9 cellular contexts compared by ENCODE assay signal in genomic region chr10:11683529-11684320, GRCh38. TPM values are rescaled to one million over a fixed set of nuclear protein-coding genes. Genes with fewer than 3 reads are reported as not detected.
DNase-seq lines count a peak whose midpoint lies in the region; ATAC-seq lines count a peak whose summit lies in the region.
"Had no signal": no experiment of that assay in that cellular context is flagged by ENCODE, and none has a peak within 500 bp of the region (broad histone marks: within the 10 kb centered on the region; RNA-seq: fewer than 3 reads in every experiment).

No MANE protein-coding gene starts in this region.

- peak overlapping the region; percentile 49 for H3K4me3 ChIP-seq in naive thymus-derived CD4-positive, alpha-beta T cell (ENCODE audit: low read length)

- intact Hi-C loops in naive thymus-derived CD4-positive, alpha-beta T cell (cut with micrococcal nuclease): loop anchor here (1.0 to 10.0 kb wide), 8 partner anchors 10 to 761 kb away; partner anchors contain the start of genes DHTKD1 (in 1 of the 2), UPF2 (in 1 of the 2) and USP6NL (in 1 of the 2)

- POLR2A ChIA-PET in activated CD8-positive, alpha-beta T cell treated with anti-CD3 and anti-CD28 coated beads, Interleukin-2, amount 10 ng/mL, durations not matched to agents 7 days and 5 days (lab: Charles Lee): interaction anchor here (0.6 to 1.0 kb wide), 3 partner anchors 27 to 1124 kb away, joined by 3 to 4 read pairs (median 4); no protein-coding TSS in a partner anchor
- POLR2A ChIA-PET in naive thymus-derived CD4-positive, alpha-beta T cell (lab: Charles Lee): interaction anchor here (0.6 to 0.7 kb wide), 2 partner anchors 13 to 512 kb away, joined by 3 to 4 read pairs; partner anchors contain the start of gene NUDT5

- peak overlapping the region; percentile 78 for H3K27ac ChIP-seq in naive thymus-derived CD4-positive, alpha-beta T cell (ENCODE audit: low read depth, low read length)

- no peaks in the 10 kb centered on the region for H3K36me3 ChIP-seq in naive thymus-derived CD4-positive, alpha-beta T cell (ENCODE audit: control insufficient read depth in 2 of 3, insufficient read depth in 3 of 3, low read length in 3 of 3)

- DNase-seq in COR-L47 (lab: John Stamatoyannopoulos, UW) (peak; percentile 35), ACHN (no peak)
- DNase-seq in activated CD8-positive, alpha-beta T cell treated with anti-CD3 and anti-CD28 coated beads, Interleukin-2, amount 10 ng/mL, durations not matched to agents 7 days and 5 days: no peak
- DNase-seq in naive thymus-derived CD4-positive, alpha-beta T cell: no peak
- DNase-seq: NCI-H1092, Right ventricle myocardium superior had no signal

- H3K9me3 Mint-ChIP-seq in activated CD8-positive, alpha-beta T cell treated with anti-CD3 and anti-CD28 coated beads, Interleukin-2, amount 10 ng/mL, durations not matched to agents 7 days and 5 days (ENCODE audit: insufficient read depth): no peaks in the 10 kb centered on the region
- no peaks in the 10 kb centered on the region for H3K9me3 Mint-ChIP-seq in naive thymus-derived CD4-positive, alpha-beta T cell

- H3K4me1 Mint-ChIP-seq in activated CD8-positive, alpha-beta T cell treated with anti-CD3 and anti-CD28 coated beads, Interleukin-2, amount 10 ng/mL, durations not matched to agents 7 days and 5 days (ENCODE audit: low read depth): peaks cover 38% of the 10 kb centered on the region
- peaks cover 25 to 79% (median 73%) of the 10 kb centered on the region in 7 donors for H3K4me1 Mint-ChIP-seq in naive thymus-derived CD4-positive, alpha-beta T cell

- CTCF ChIA-PET in activated CD8-positive, alpha-beta T cell treated with anti-CD3 and anti-CD28 coated beads, Interleukin-2, amount 10 ng/mL, durations not matched to agents 7 days and 5 days (lab: Charles Lee): interaction anchor here (1.2 kb wide), 1 partner anchor 41 kb away, joined by 4 read pairs; no protein-coding TSS in a partner anchor
- CTCF ChIA-PET in naive thymus-derived CD4-positive, alpha-beta T cell (lab: Charles Lee): no interaction called here

- no peaks in the 10 kb centered on the region for H3K9me3 ChIP-seq in naive thymus-derived CD4-positive, alpha-beta T cell (ENCODE audit: control insufficient read depth in 2 of 3, low read length in 3 of 3)

- peak overlapping the region; percentile 82 for H3K4me3 Mint-ChIP-seq in activated CD8-positive, alpha-beta T cell treated with anti-CD3 and anti-CD28 coated beads, Interleukin-2, amount 10 ng/mL, durations not matched to agents 7 days and 5 days
- peak overlapping the region; percentile 82 to 91 (median 89) for H3K4me3 Mint-ChIP-seq in naive thymus-derived CD4-positive, alpha-beta T cell

- peaks cover 4% of the 10 kb centered on the region for H3K36me3 Mint-ChIP-seq in activated CD8-positive, alpha-beta T cell treated with anti-CD3 and anti-CD28 coated beads, Interleukin-2, amount 10 ng/mL, durations not matched to agents 7 days and 5 days (ENCODE audit: low read depth)
- H3K36me3 Mint-ChIP-seq in naive thymus-derived CD4-positive, alpha-beta T cell: no peaks in the 10 kb centered on the region

- H3K27me3 ChIP-seq in naive thymus-derived CD4-positive, alpha-beta T cell (ENCODE audit: control insufficient read depth in 2 of 2, insufficient read depth in 2 of 2, low read length in 2 of 2): no peaks in the 10 kb centered on the region

- in situ Hi-C loops in ACHN (cut with HindIII; ENCODE audit: low pct_ligation_motif_present, low pct_unique_long_range_greater_than_20kb, low sequenced_read_pairs): no loop called here

- ATAC-seq in GM19023 (IDR thresholded peaks at IDR 0.05; ENCODE audit: unreplicated experiment) (peak; percentile 1), HG03135 (IDR thresholded peaks at IDR 0.05; ENCODE audit: unreplicated experiment) (no peak), HG03045 (IDR thresholded peaks at IDR 0.05; ENCODE audit: unreplicated experiment) (no peak)
- no peak for ATAC-seq in activated CD8-positive, alpha-beta T cell treated with anti-CD3 and anti-CD28 coated beads, Interleukin-2, amount 10 ng/mL, durations not matched to agents 7 days and 5 days
- ATAC-seq in naive thymus-derived CD4-positive, alpha-beta T cell: no peak

- H3K27ac Mint-ChIP-seq in activated CD8-positive, alpha-beta T cell treated with anti-CD3 and anti-CD28 coated beads, Interleukin-2, amount 10 ng/mL, durations not matched to agents 7 days and 5 days: peak overlapping the region; percentile 99
- peak overlapping the region; percentile 92 to 99 (median 97) for H3K27ac Mint-ChIP-seq in naive thymus-derived CD4-positive, alpha-beta T cell

- H3K4me1 ChIP-seq in naive thymus-derived CD4-positive, alpha-beta T cell (ENCODE audit: control insufficient read depth in 2 of 2, insufficient read depth in 2 of 2, low read length in 2 of 2): peaks cover 26 to 51% of the 10 kb centered on the region in 2 donors

- H3K27me3 Mint-ChIP-seq in activated CD8-positive, alpha-beta T cell treated with anti-CD3 and anti-CD28 coated beads, Interleukin-2, amount 10 ng/mL, durations not matched to agents 7 days and 5 days (ENCODE audit: low read depth): peaks cover 8% of the 10 kb centered on the region
- peaks cover 0 to 63% (median 0%) of the 10 kb centered on the region in 5 donors for H3K27me3 Mint-ChIP-seq in naive thymus-derived CD4-positive, alpha-beta T cell

RNA-seq across cellular contexts. Expression of gene ECHDC3, which starts 58.5 kb away (rescaled TPM):
- 1 to 10 TPM; 1.2 to 1.4 TPM for total RNA-seq in activated CD8-positive, alpha-beta T cell treated with anti-CD3 and anti-CD28 coated beads, Interleukin-2, amount 10 ng/mL, durations not matched to agents 7 days and 5 days
- total RNA-seq in naive thymus-derived CD4-positive, alpha-beta T cell: 1 to 10 TPM in 1 of 5 experiments, under 1 TPM in 1, not detected in 3; 0.74 to 2.5 TPM
- under 1 TPM; 0.36 to 0.39 TPM for polyA plus RNA-seq in naive thymus-derived CD4-positive, alpha-beta T cell
